ENCODE assay signal across 21 cellular contexts in genomic region chr16:75095637-75096036, GRCh38. TPM values are rescaled to one million over a fixed set of nuclear protein-coding genes. Genes with fewer than 3 reads are reported as not detected.
DNase-seq lines count a peak whose midpoint lies in the region; TF ChIP-seq lines count a peak whose summit lies in the region.
"Had no signal": no experiment of that assay in that cellular context is flagged by ENCODE, and none has a peak within 500 bp of the region (broad histone marks: within the 10 kb centered on the region; RNA-seq: fewer than 3 reads in every experiment).

No MANE protein-coding gene starts in this region.

- no peaks in the 10 kb centered on the region for H3K27me3 ChIP-seq in esophagus squamous epithelium
- H3K27me3 ChIP-seq: gastroesophageal sphincter, transverse colon had no signal

- no peak overlapping the region for H3K4me3 Mint-ChIP-seq in T-helper 1 cell treated with Interleukin-12 subunit alpha and Interleukin-12 subunit beta and Interleukin-4 antibody, amounts not matched to agents 30 μg/mL and 1 μg/mL, for 36 hours
- H3K4me3 Mint-ChIP-seq: activated CD4-positive, alpha-beta memory T cell treated with anti-CD3 and anti-CD28 coated beads, Interleukin-2, amount 10 ng/mL, durations not matched to agents 7 days and 5 days; CD8-positive, alpha-beta memory T cell; natural killer cell had no signal

- H3K27ac Mint-ChIP-seq in T-helper 1 cell treated with Interleukin-12 subunit alpha and Interleukin-12 subunit beta and Interleukin-4 antibody, amounts not matched to agents 30 μg/mL and 1 μg/mL, for 36 hours = peak overlapping the region; percentile 84
- H3K27ac Mint-ChIP-seq: activated CD4-positive, alpha-beta memory T cell treated with anti-CD3 and anti-CD28 coated beads, Interleukin-2, amount 10 ng/mL, durations not matched to agents 7 days and 5 days; natural killer cell had no signal

- no peak for TF ChIP-seq CTCF in esophagus squamous epithelium (IDR thresholded peaks at IDR 0.05)

- peaks cover 46% of the 10 kb centered on the region for H3K36me3 ChIP-seq in KOPT-K1 (ENCODE audit: insufficient read depth, low read length)
- H3K36me3 ChIP-seq in esophagus squamous epithelium = peaks cover 0 to 26% (median 0%) of the 10 kb centered on the region in 3 donors
- H3K36me3 ChIP-seq: transverse colon had no signal

- intact Hi-C loops in esophagus squamous epithelium (cut with DNase I) = no loop called here

- peaks cover 47% of the 10 kb centered on the region for H3K4me1 Mint-ChIP-seq in T-helper 1 cell treated with Interleukin-12 subunit alpha and Interleukin-12 subunit beta and Interleukin-4 antibody, amounts not matched to agents 30 μg/mL and 1 μg/mL, for 36 hours (ENCODE audit: low read depth)

- H3K9me3 Mint-ChIP-seq in T-helper 1 cell treated with Interleukin-12 subunit alpha and Interleukin-12 subunit beta and Interleukin-4 antibody, amounts not matched to agents 30 μg/mL and 1 μg/mL, for 36 hours = no peaks in the 10 kb centered on the region
- H3K9me3 Mint-ChIP-seq: activated CD4-positive, alpha-beta memory T cell treated with anti-CD3 and anti-CD28 coated beads, Interleukin-2, amount 10 ng/mL, durations not matched to agents 7 days and 5 days; CD8-positive, alpha-beta memory T cell; natural killer cell had no signal

- no peak overlapping the region for H3K4me3 ChIP-seq in esophagus squamous epithelium
- H3K4me3 ChIP-seq: gastroesophageal sphincter, transverse colon had no signal

- H3K27me3 Mint-ChIP-seq in T-helper 1 cell treated with Interleukin-12 subunit alpha and Interleukin-12 subunit beta and Interleukin-4 antibody, amounts not matched to agents 30 μg/mL and 1 μg/mL, for 36 hours (ENCODE audit: low read depth) = no peaks in the 10 kb centered on the region
- H3K27me3 Mint-ChIP-seq: activated CD4-positive, alpha-beta memory T cell treated with anti-CD3 and anti-CD28 coated beads, Interleukin-2, amount 10 ng/mL, durations not matched to agents 7 days and 5 days; CD8-positive, alpha-beta memory T cell had no signal

- 72 to 91% methylated on average over 2 to 4 of the region's 7 CpGs for WGBS in esophagus squamous epithelium, 2 donors

- no peak for TF ChIP-seq POLR2A in esophagus squamous epithelium (IDR thresholded peaks at IDR 0.05)

- peaks cover 47 to 80% (median 49%) of the 10 kb centered on the region in 3 donors for H3K4me1 ChIP-seq in esophagus squamous epithelium

- H3K36me3 Mint-ChIP-seq in T-helper 1 cell treated with Interleukin-12 subunit alpha and Interleukin-12 subunit beta and Interleukin-4 antibody, amounts not matched to agents 30 μg/mL and 1 μg/mL, for 36 hours (ENCODE audit: low read depth) = peaks cover 4% of the 10 kb centered on the region
- H3K36me3 Mint-ChIP-seq: natural killer cell had no signal

- H3K27ac ChIP-seq in KOPT-K1 (ENCODE audit: low read depth, low read length, poor library complexity, severe bottlenecking) (peak overlapping the region; percentile 90), esophagus squamous epithelium (peak overlapping the region; percentile 28 to 82 (median 69)), substantia nigra (ENCODE audit: low read depth, low read length, poor library complexity, severe bottlenecking) (peak overlapping the region; percentile 54)
- H3K27ac ChIP-seq: 22Rv1, gastroesophageal sphincter, transverse colon had no signal

- no peak for DNase-seq in T-helper 1 cell
- DNase-seq in esophagus squamous epithelium (lab: John Stamatoyannopoulos, UW) = no peak
- no peak for DNase-seq in substantia nigra (lab: John Stamatoyannopoulos, UW)
- DNase-seq in foreskin melanocyte = no peak
- no peak for DNase-seq in HPDE6-E6E7 (ENCODE audit: extremely low spot score)
- DNase-seq in KG1 (lab: John Stamatoyannopoulos, UW) = no peak
- DNase-seq: activated CD4-positive, alpha-beta memory T cell treated with anti-CD3 and anti-CD28 coated beads, Interleukin-2, amount 10 ng/mL, durations not matched to agents 7 days and 5 days; activated CD4-positive, CD25-positive, alpha-beta regulatory T cell; activated T-cell treated with anti-CD3 and anti-CD28 coated beads for 4 hours; CD8-positive, alpha-beta memory T cell; Kasumi-1; natural killer cell; NCI-H1092 treated with DMSO at 0.1 percent for 48 hours; NCI-H1930; NCI-H526 treated with DMSO at 0.1 percent for 48 hours; stimulated activated naive CD8-positive, alpha-beta T cell treated with anti-CD3 and anti-CD28 coated beads, Interleukin-15, Interleukin-2, amounts not matched to agents 100 U/mL and 50 U/mL, for 24 hours; transverse colon had no signal

- H3K9me3 ChIP-seq in KOPT-K1 (ENCODE audit: insufficient read depth, low read length, poor library complexity, severe bottlenecking) = no peaks in the 10 kb centered on the region
- H3K9me3 ChIP-seq in esophagus squamous epithelium = no peaks in the 10 kb centered on the region
- H3K9me3 ChIP-seq: gastroesophageal sphincter, transverse colon had no signal

RNA-seq across cellular contexts. Expression of gene LDHD, which starts 20.9 kb away (rescaled TPM):
- 10 to 100 TPM in 2 of 4 donors, 1 to 10 TPM in 2; 3.3 to 20.4 (median 10.4) TPM for total RNA-seq in esophagus squamous epithelium
- total RNA-seq: CD8-positive, alpha-beta memory T cell had no signal

RNA-seq across cellular contexts. Expression of gene ZFP1, which starts 52.7 kb away (rescaled TPM):
- 1 to 10 TPM; 3.1 to 9.1 (median 5.7) TPM for total RNA-seq in esophagus squamous epithelium
